8 cellular contexts compared by ENCODE assay signal in the genomic region with DNA sequence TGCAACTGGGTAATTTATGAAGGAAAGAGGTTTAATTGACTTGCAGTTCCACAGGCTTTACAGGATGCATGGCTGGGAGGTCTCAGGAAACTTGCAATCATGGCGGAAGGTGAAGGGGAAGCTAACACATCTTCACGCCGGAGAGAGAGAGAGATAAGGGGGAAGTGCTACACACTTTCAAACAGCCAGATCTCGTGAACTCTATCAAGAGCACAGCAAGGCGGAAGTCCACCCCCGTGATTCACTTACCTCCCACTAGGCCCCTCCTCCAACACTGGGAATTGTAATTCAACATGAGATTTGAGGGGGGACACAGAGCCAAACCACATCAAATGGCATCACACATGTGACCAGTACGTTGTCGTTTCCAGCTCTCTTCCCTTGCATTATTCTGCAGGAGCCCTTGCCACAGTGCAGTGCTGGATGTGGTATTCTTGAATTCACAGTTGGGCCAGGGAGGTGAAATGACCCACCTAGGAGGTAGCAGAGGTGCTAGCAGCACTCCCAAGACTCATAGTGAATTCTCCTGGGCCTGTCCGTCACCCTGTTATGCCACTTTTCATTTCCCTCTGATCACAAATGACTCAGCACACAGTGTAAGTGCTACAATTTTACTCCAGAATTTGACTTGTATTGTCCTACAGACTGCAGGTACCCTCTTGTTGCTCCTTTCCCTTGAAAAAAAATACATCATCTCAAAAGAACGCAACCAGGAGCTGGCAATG.
DNase-seq lines count a peak whose midpoint lies in the region; ATAC-seq, FAIRE-seq and TF ChIP-seq lines count a peak whose summit lies in the region.
"Not testable (repeated sequence)": the region's sequence is repeated elsewhere in the genome, so short reads cannot be mapped to it uniquely, and the experiment has no call there.

No MANE protein-coding gene starts in this region.

- not testable (repeated sequence) for BruUV-seq in K562 (replicated peaks; lab: Mats Ljungman, UMichigan)

- DNase-seq in CMK (ENCODE audit: low read depth), result peak; percentile 27
- not testable (repeated sequence) for DNase-seq in activated T-cell treated with anti-CD3 and anti-CD28 coated beads, Interleukin-2, amount 50 U/mL, for 72 hours; right lobe of liver; upper lobe of right lung
- DNase-seq in K562 (ENCODE audit: extremely low read depth in 1 of 4, low spot score in 3 of 4), result peak in 1 of 4 experiments; percentile 22
- peak; percentile 84 for DNase-seq in spleen

- intact Hi-C loops in K562 (cut with micrococcal nuclease); right lobe of liver (cut with DNase I); spleen (cut with DNase I; ENCODE audit: low total_unique reads); upper lobe of right lung (cut with DNase I): not testable (repeated sequence)

- not testable (repeated sequence) for H3K4me2 ChIP-seq in K562 (ENCODE audit: insufficient read depth, low read length)

- not testable (repeated sequence) for H3K9ac ChIP-seq in K562 (ENCODE audit: insufficient read depth in 1 of 2, low read depth in 2 of 2, low read length in 2 of 2)

- in situ Hi-C loops in K562 (cut with MboI), result not testable (repeated sequence)

- not testable (repeated sequence) for H3K27me3 Mint-ChIP-seq in activated T-cell treated with anti-CD3 and anti-CD28 coated beads, Interleukin-2, amount 50 U/mL, for 72 hours (ENCODE audit: low read depth); activated naive CD4-positive, alpha-beta T cell treated with anti-CD3 and anti-CD28 coated beads, Interleukin-2, amount 50 U/mL, for 24 hours

- H3K9me3 ChIP-seq in K562 (replicated peaks; ENCODE audit: control insufficient read depth, insufficient read depth, low read depth, low read length); right lobe of liver; spleen; upper lobe of right lung: not testable (repeated sequence)

- not testable (repeated sequence) for H3K36me3 Mint-ChIP-seq in activated T-cell treated with anti-CD3 and anti-CD28 coated beads, Interleukin-2, amount 50 U/mL, for 72 hours (ENCODE audit: insufficient read depth in 2 of 2); activated naive CD4-positive, alpha-beta T cell treated with anti-CD3 and anti-CD28 coated beads, Interleukin-2, amount 50 U/mL, for 24 hours

- H2AFZ ChIP-seq in K562 (ENCODE audit: low read depth, low read length), result not testable (repeated sequence)

- H4K20me1 ChIP-seq in K562 (replicated peaks; ENCODE audit: control insufficient read depth, insufficient read depth, low read length), result not testable (repeated sequence)

- H3K4me3 Mint-ChIP-seq in activated T-cell treated with anti-CD3 and anti-CD28 coated beads, Interleukin-2, amount 50 U/mL, for 72 hours, result not testable (repeated sequence)
- peak overlapping the region; percentile 15 for H3K4me3 Mint-ChIP-seq in activated naive CD4-positive, alpha-beta T cell treated with anti-CD3 and anti-CD28 coated beads, Interleukin-2, amount 50 U/mL, for 24 hours

- 41% methylated on average over 7 of the region's 10 CpGs for WGBS in K562 (ENCODE audit: insufficient coverage, low coverage, missing lambda C conversion rate)
- WGBS in right lobe of liver (ENCODE audit: insufficient coverage, low coverage, low lambda C conversion rate, missing lambda C conversion rate), result 73% methylated on average over 8 of the region's 10 CpGs
- WGBS in spleen, 5 donors, result 43 to 74% (median 68%) methylated on average over 8 of the region's 10 CpGs

- H3K36me3 ChIP-seq in K562 (ENCODE audit: control insufficient read depth, insufficient read depth, low read length); right lobe of liver; spleen; upper lobe of right lung: not testable (repeated sequence)

- H3K79me2 ChIP-seq in K562 (ENCODE audit: control insufficient read depth, insufficient read depth, low read length), result not testable (repeated sequence)

- not testable (repeated sequence) for H3K27me3 ChIP-seq in K562 (ENCODE audit: control insufficient read depth in 2 of 2, insufficient read depth in 2 of 2, low read length in 2 of 2); right lobe of liver; spleen (replicated peaks in 1 of 7); upper lobe of right lung

- TF ChIP-seq RAD21 in K562 (CRISPR knock-in tag; conservative IDR thresholded peaks at IDR 0.05 in 1 of 2, IDR thresholded peaks at IDR 0.05 in 1 of 2), result not testable (repeated sequence)

- H3K27ac Mint-ChIP-seq in activated T-cell treated with anti-CD3 and anti-CD28 coated beads, Interleukin-2, amount 50 U/mL, for 72 hours, result not testable (repeated sequence)
- peak overlapping the region; percentile 84 for H3K27ac Mint-ChIP-seq in activated naive CD4-positive, alpha-beta T cell treated with anti-CD3 and anti-CD28 coated beads, Interleukin-2, amount 50 U/mL, for 24 hours

- not testable (repeated sequence) for H3K9me1 ChIP-seq in K562 (ENCODE audit: control insufficient read depth, insufficient read depth, low read length)

- not testable (repeated sequence) for H3K4me1 ChIP-seq in K562 (replicated peaks in 1 of 2; ENCODE audit: control insufficient read depth in 2 of 2, insufficient read depth in 2 of 2, low read length in 2 of 2); right lobe of liver; spleen; upper lobe of right lung

- H3K27ac ChIP-seq in K562 (ENCODE audit: extremely low read depth, low read depth, low read length); right lobe of liver; upper lobe of right lung: not testable (repeated sequence)
- peak overlapping the region in 3 of 8 donors; percentile 18 to 46 (median 46) for H3K27ac ChIP-seq in spleen

- TF ChIP-seq CTCF in K562 (IDR thresholded peaks at IDR 0.05 in 2 of 3, conservative IDR thresholded peaks at IDR 0.05 in 1 of 3; ENCODE audit: insufficient read depth in 2 of 3, low read depth in 1 of 3, low read length in 3 of 3); right lobe of liver (IDR thresholded peaks at IDR 0.05); spleen (IDR thresholded peaks at IDR 0.05 in 8 of 11, conservative IDR thresholded peaks at IDR 0.05 in 3 of 11); upper lobe of right lung (IDR thresholded peaks at IDR 0.05): not testable (repeated sequence)

- H3K4me3 ChIP-seq in K562, right lobe of liver, spleen, upper lobe of right lung: not testable (repeated sequence)

- POLR2A ChIA-PET in K562 (lab: Yijun Ruan, JAX), result not testable (repeated sequence)

- peak; percentile 62 to 67 for ATAC-seq in activated CD4-positive, CD25-positive, alpha-beta regulatory T cell treated with anti-CD3 and anti-CD28 coated beads, Interleukin-2, amount 50 U/mL, for 24 hours
- ATAC-seq in activated T-cell treated with anti-CD3 and anti-CD28 coated beads, Interleukin-2, amount 50 U/mL, for 72 hours (replicated peaks in 1 of 2), result peak; percentile 57 to 61
- ATAC-seq in K562, result peak; percentile 24; the same call in 2 of the 3 replicates
- peak; percentile 44 to 63 (median 53) for ATAC-seq in right lobe of liver
- ATAC-seq in upper lobe of right lung, result peak; percentile 69

- peaks cover 19% of the 10 kb centered on the region for H3K4me1 Mint-ChIP-seq in activated T-cell treated with anti-CD3 and anti-CD28 coated beads, Interleukin-2, amount 50 U/mL, for 72 hours (ENCODE audit: low read depth)
- peaks cover 31% of the 10 kb centered on the region for H3K4me1 Mint-ChIP-seq in activated naive CD4-positive, alpha-beta T cell treated with anti-CD3 and anti-CD28 coated beads, Interleukin-2, amount 50 U/mL, for 24 hours

- not testable (repeated sequence) for TF ChIP-seq POLR2A in K562 (conservative IDR thresholded peaks at IDR 0.05); right lobe of liver (IDR thresholded peaks at IDR 0.05); spleen (IDR thresholded peaks at IDR 0.05)

- TF ChIP-seq EP300 in K562 (IDR thresholded peaks at IDR 0.05; ENCODE audit: low read length), result not testable (repeated sequence)

- FAIRE-seq in K562 (lab: Jason Lieb, UNC), result peak; percentile 19

- H3K9me3 Mint-ChIP-seq in activated T-cell treated with anti-CD3 and anti-CD28 coated beads, Interleukin-2, amount 50 U/mL, for 72 hours; activated naive CD4-positive, alpha-beta T cell treated with anti-CD3 and anti-CD28 coated beads, Interleukin-2, amount 50 U/mL, for 24 hours: not testable (repeated sequence)

- CTCF ChIA-PET in K562 (lab: Yijun Ruan, JAX; ENCODE audit: low intra/inter-chr PET ratio), result not testable (repeated sequence)

TF ChIP-seq in K562, 482 proteins besides CTCF, POLR2A, EP300 and RAD21:
- TF ChIP-seq CXXC5 (CRISPR knock-in tag; IDR thresholded peaks at IDR 0.05), result peak; percentile 21; the same call in 1 of the 2 replicates
